14 cellular contexts compared by ENCODE assay signal in the genomic region with DNA sequence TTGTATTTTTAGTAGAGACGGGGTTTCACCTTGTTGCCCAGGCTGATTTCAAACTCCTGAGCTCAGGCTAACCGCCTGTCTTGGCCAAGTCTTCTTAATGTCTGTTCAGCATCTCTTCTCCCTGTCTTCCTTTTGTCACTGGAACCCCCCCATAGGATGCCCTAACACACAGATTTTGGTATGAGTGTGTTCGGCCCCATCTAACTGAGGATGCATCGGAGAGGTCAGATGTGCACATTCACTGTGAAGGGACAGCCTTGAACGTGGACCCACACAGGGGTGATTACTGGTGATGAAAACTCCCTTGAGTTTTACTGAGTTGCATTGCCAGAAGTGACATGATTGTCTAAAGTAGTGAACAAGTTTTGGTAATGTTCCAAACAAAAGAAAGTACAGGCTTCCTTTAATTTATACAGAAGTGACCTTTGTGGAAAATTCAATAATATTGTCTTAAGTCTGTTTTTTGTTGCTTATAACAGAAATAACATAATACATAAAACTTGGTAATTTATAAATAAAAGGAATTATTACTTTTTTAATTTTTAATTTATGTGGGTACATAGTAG. TPM values are rescaled to one million over a fixed set of nuclear protein-coding genes. Genes with fewer than 3 reads are reported as not detected.
DNase-seq lines count a peak whose midpoint lies in the region; ATAC-seq, FAIRE-seq and TF ChIP-seq lines count a peak whose summit lies in the region.
"Had no signal": no experiment of that assay in that cellular context is flagged by ENCODE, and none has a peak within 500 bp of the region (broad histone marks: within the 10 kb centered on the region; RNA-seq: fewer than 3 reads in every experiment).

No MANE protein-coding gene starts in this region.

- BruUV-seq in HepG2 (replicated peaks; lab: Mats Ljungman, UMichigan): no TSS peak
- no TSS peak for BruUV-seq in Caco-2 (replicated peaks; lab: Mats Ljungman, UMichigan)

- TF ChIP-seq EP300 in HepG2 (IDR thresholded peaks at IDR 0.05; ENCODE audit: low read depth in 2 of 2, low read length in 2 of 2) (no peak), HepG2 (CRISPR knock-in tag; IDR thresholded peaks at IDR 0.05; ENCODE audit: borderline replicate concordance) (no peak)

- CTCF ChIA-PET in HepG2 (lab: Yijun Ruan, JAX; ENCODE audit: low intra/inter-chr PET ratio, low total read pairs) (no interaction called here), Caco-2 (lab: Charles Lee) (no interaction called here)

- peaks cover 46% of the 10 kb centered on the region for H3K4me1 Mint-ChIP-seq in osteocyte (ENCODE audit: unreplicated experiment)
- H3K4me1 Mint-ChIP-seq in Caco-2 (ENCODE audit: low read depth, unreplicated experiment): peaks cover 33% of the 10 kb centered on the region

- H3K9me3 ChIP-seq in HepG2 (ENCODE audit: low read length) (no peaks in the 10 kb centered on the region), right lobe of liver (no peaks in the 10 kb centered on the region), tibial artery (no peaks in the 10 kb centered on the region), Caco-2 (no peaks in the 10 kb centered on the region)
- H3K9me3 ChIP-seq: BLaER1 treated with 17β-estradiol and CSF1 and Interleukin-3, amounts not matched to agents 10 nM and 100 nM; HAP-1 had no signal

- H3K36me3 ChIP-seq in HepG2 (replicated peaks in 1 of 2; ENCODE audit: control insufficient read depth in 1 of 2, insufficient read depth in 2 of 2, low read length in 2 of 2) (no peaks in the 10 kb centered on the region), right lobe of liver (no peaks in the 10 kb centered on the region), tibial artery (no peaks in the 10 kb centered on the region), Caco-2 (ENCODE audit: control insufficient read depth, insufficient read depth, low read length) (no peaks in the 10 kb centered on the region)
- H3K36me3 ChIP-seq: BLaER1 treated with 17β-estradiol and CSF1 and Interleukin-3, amounts not matched to agents 10 nM and 100 nM; HAP-1 had no signal

- H3K27ac Mint-ChIP-seq in osteocyte (ENCODE audit: unreplicated experiment): peak overlapping the region; percentile 64
- no peak overlapping the region for H3K27ac Mint-ChIP-seq in Caco-2 (ENCODE audit: unreplicated experiment)
- H3K27ac Mint-ChIP-seq: CD8-positive, alpha-beta T cell had no signal

- no peak overlapping the region for H2AFZ ChIP-seq in HepG2 (ENCODE audit: low read length)

- H3K9me3 Mint-ChIP-seq in osteocyte (ENCODE audit: unreplicated experiment) (no peaks in the 10 kb centered on the region), Caco-2 (ENCODE audit: unreplicated experiment) (peaks cover 14% of the 10 kb centered on the region)
- H3K9me3 Mint-ChIP-seq: CD8-positive, alpha-beta T cell had no signal

- H3K4me3 ChIP-seq in HepG2 (replicated peaks in 1 of 3; ENCODE audit: insufficient read depth in 1 of 3, low read depth in 2 of 3, low read length in 3 of 3) (no peak overlapping the region), right lobe of liver (no peak overlapping the region), tibial artery (no peak overlapping the region), Caco-2 (ENCODE audit: low read depth, low read length) (no peak overlapping the region)
- H3K4me3 ChIP-seq: BLaER1 treated with 17β-estradiol and CSF1 and Interleukin-3, amounts not matched to agents 10 nM and 100 nM; HAP-1 had no signal

- in situ Hi-C loops in HepG2 (cut with HindIII; ENCODE audit: extremely low pct_ligation_motif_present, low pct_unique_long_range_greater_than_20kb): no loop called here

- intact Hi-C loops in HepG2 (cut with micrococcal nuclease; ENCODE audit: unreplicated experiment) (loop anchor here (5.0 kb wide), 1 partner anchor 116 kb away; no protein-coding TSS in a partner anchor), right lobe of liver (cut with DNase I) (no loop called here), tibial artery (cut with DNase I; ENCODE audit: low total_unique reads) (loop anchor here (10.0 kb wide), 1 partner anchor 186 kb away; no protein-coding TSS in a partner anchor), Caco-2 (cut with micrococcal nuclease; ENCODE audit: unreplicated experiment) (no loop called here)

- H3K27ac ChIP-seq in HepG2 (ENCODE audit: extremely low read length, insufficient read depth, low read length): no peak overlapping the region
- no peak overlapping the region for H3K27ac ChIP-seq in right lobe of liver
- peak overlapping the region; percentile 78 to 91 for H3K27ac ChIP-seq in tibial artery
- no peak overlapping the region for H3K27ac ChIP-seq in caudate nucleus (ENCODE audit: low read depth, low read length)
- H3K27ac ChIP-seq: 22Rv1; BLaER1 treated with 17β-estradiol and CSF1 and Interleukin-3, amounts not matched to agents 10 nM and 100 nM had no signal

- POLR2A ChIA-PET in HepG2 (lab: Yijun Ruan, JAX) (interaction anchor here (1.3 kb wide), 1 partner anchor 40 kb away, joined by 3 read pairs; no protein-coding TSS in a partner anchor), Caco-2 (lab: Charles Lee) (no interaction called here)

- peaks cover 89% of the 10 kb centered on the region for H3K4me1 ChIP-seq in HepG2 (ENCODE audit: insufficient read depth, low read length)
- peaks cover 0 to 18% (median 5%) of the 10 kb centered on the region in 4 donors for H3K4me1 ChIP-seq in right lobe of liver
- peaks cover 0 to 41% (median 24%) of the 10 kb centered on the region in 4 donors for H3K4me1 ChIP-seq in tibial artery
- peaks cover 33% of the 10 kb centered on the region for H3K4me1 ChIP-seq in Caco-2
- H3K4me1 ChIP-seq: HAP-1 had no signal

- H3K36me3 Mint-ChIP-seq in osteocyte (ENCODE audit: unreplicated experiment): no peaks in the 10 kb centered on the region
- peaks cover 14% of the 10 kb centered on the region for H3K36me3 Mint-ChIP-seq in Caco-2 (ENCODE audit: insufficient read depth, unreplicated experiment)
- H3K36me3 Mint-ChIP-seq: CD8-positive, alpha-beta T cell had no signal

- no peak for TF ChIP-seq POLR2A in HepG2 (IDR thresholded peaks at IDR 0.05; ENCODE audit: insufficient read depth in 1 of 2, low read depth in 2 of 2, low read length in 2 of 2)
- TF ChIP-seq POLR2A in right lobe of liver (IDR thresholded peaks at IDR 0.05): no peak

- 85% methylated on average over 5 of the region's 5 CpGs for WGBS in HepG2 (ENCODE audit: low lambda C conversion rate)
- WGBS in right lobe of liver (ENCODE audit: insufficient coverage, low coverage, low lambda C conversion rate, missing lambda C conversion rate): 89% methylated on average over 5 of the region's 5 CpGs

- H4K20me1 ChIP-seq in HepG2 (ENCODE audit: insufficient read depth, low read length): no peaks in the 10 kb centered on the region
- H4K20me1 ChIP-seq: BLaER1 treated with 17β-estradiol and CSF1 and Interleukin-3, amounts not matched to agents 10 nM and 100 nM had no signal

- H3K79me2 ChIP-seq in HepG2 (ENCODE audit: insufficient read depth, low read length): no peaks in the 10 kb centered on the region

- no peak for TF ChIP-seq CTCF in HepG2 (CRISPR knock-in tag; IDR thresholded peaks at IDR 0.05)
- TF ChIP-seq CTCF in right lobe of liver (IDR thresholded peaks at IDR 0.05): no peak
- no peak for TF ChIP-seq CTCF in osteocyte (IDR thresholded peaks at IDR 0.05)
- no peak for TF ChIP-seq CTCF in tibial artery (IDR thresholded peaks at IDR 0.05)
- no peak for TF ChIP-seq CTCF in Caco-2 (IDR thresholded peaks at IDR 0.05; ENCODE audit: insufficient read depth in 1 of 2, low read depth in 1 of 2, low read length in 1 of 2, severe bottlenecking in 1 of 2, unreplicated experiment in 1 of 2)

- TF ChIP-seq RAD21 in HepG2 (CRISPR knock-in tag; IDR thresholded peaks at IDR 0.05): no peak

- no peak overlapping the region for H3K9ac ChIP-seq in HepG2 (ENCODE audit: insufficient read depth, low read depth, low read length)
- H3K9ac ChIP-seq: BLaER1 treated with 17β-estradiol and CSF1 and Interleukin-3, amounts not matched to agents 10 nM and 100 nM had no signal

- H3K4me2 ChIP-seq in HepG2 (ENCODE audit: low read depth, low read length): no peak overlapping the region
- H3K4me2 ChIP-seq: BLaER1 treated with 17β-estradiol and CSF1 and Interleukin-3, amounts not matched to agents 10 nM and 100 nM had no signal

- DNase-seq in HepG2 (ENCODE audit: low spot score) (no peak), right lobe of liver (no peak), dermis blood vessel endothelial cell (peak; percentile 13), osteocyte (ENCODE audit: extremely low spot score, unreplicated experiment) (no peak), tibial artery (no peak), Caco-2 (no peak), caudate nucleus (lab: John Stamatoyannopoulos, UW) (no peak), NCI-H2171 (lab: John Stamatoyannopoulos, UW) (no peak)
- DNase-seq: CD8-positive, alpha-beta T cell; DMS 273 treated with DMSO at 0.1 percent for 48 hours had no signal

- H3K27me3 Mint-ChIP-seq in osteocyte (ENCODE audit: unreplicated experiment) (no peaks in the 10 kb centered on the region), Caco-2 (ENCODE audit: insufficient read depth, unreplicated experiment) (no peaks in the 10 kb centered on the region)

- H3K4me3 Mint-ChIP-seq in osteocyte (ENCODE audit: unreplicated experiment): no peak overlapping the region
- no peak overlapping the region for H3K4me3 Mint-ChIP-seq in Caco-2 (ENCODE audit: unreplicated experiment)
- H3K4me3 Mint-ChIP-seq: CD8-positive, alpha-beta T cell had no signal

- ATAC-seq in HepG2 (no peak), right lobe of liver (no peak)
- ATAC-seq: CD8-positive, alpha-beta T cell had no signal

- FAIRE-seq in HepG2 (lab: Jason Lieb, UNC): no peak
- FAIRE-seq: G401.6 had no signal

- H3K27me3 ChIP-seq in HepG2 (ENCODE audit: control insufficient read depth in 1 of 2, insufficient read depth in 2 of 2, low read length in 2 of 2) (no peaks in the 10 kb centered on the region), right lobe of liver (no peaks in the 10 kb centered on the region), tibial artery (no peaks in the 10 kb centered on the region), Caco-2 (replicated peaks; ENCODE audit: control insufficient read depth, insufficient read depth, low read length) (no peaks in the 10 kb centered on the region)
- H3K27me3 ChIP-seq: BLaER1 treated with 17β-estradiol and CSF1 and Interleukin-3, amounts not matched to agents 10 nM and 100 nM had no signal

RNA-seq across cellular contexts. Expression of a gene that starts 40.5 kb away (rescaled TPM):
- total RNA-seq in HepG2 (2016; rRNA removed; fragmentation: Illumina TruSeq; extraction: Trizol) (56.8 and 76.2 TPM in 2 replicates), right lobe of liver (10 to 100 TPM; 11.2 to 15.1 (median 13.8) TPM), dermis blood vessel endothelial cell (35.1 and 47.9 TPM in 2 replicates), osteocyte (75.9 and 77.5 TPM in 2 replicates), Caco-2 (2022) (96.7 and 97.3 TPM in 2 replicates)
- 30.2 and 36.5 TPM in 2 replicates for total RNA-seq in HepG2 (2016; cell fraction: cytosol; rRNA removed; fragmentation: Illumina TruSeq; extraction: Trizol; ENCODE audit: low read depth)
- total RNA-seq in HepG2 (2016; cell fraction: insoluble cytoplasmic fraction; rRNA removed; fragmentation: Illumina TruSeq; extraction: Trizol): 56.0 and 74.0 TPM in 2 replicates
- total RNA-seq in HepG2 (2016; cell fraction: membrane; rRNA removed; fragmentation: Illumina TruSeq; extraction: Trizol): 34.2 and 36.7 TPM in 2 replicates
- total RNA-seq in HepG2 (2016; cell fraction: nucleus; rRNA removed; fragmentation: Illumina TruSeq; extraction: Trizol): 59.3 and 64.3 TPM in 2 replicates
- 25.0 and 35.0 TPM in 2 replicates for polyA plus RNA-seq in HepG2 (2011; rRNA removed)
- polyA plus RNA-seq in HepG2 (2011; cell fraction: cytosol; rRNA removed): 17.2 and 18.9 TPM in 2 replicates
- 36.9 and 40.6 TPM in 2 replicates for polyA plus RNA-seq in HepG2 (2011; cell fraction: nucleus; rRNA removed)
- polyA plus RNA-seq in HepG2 (2012): 22.6 and 26.9 TPM in 2 replicates
- polyA plus RNA-seq in HepG2 (2016; cell fraction: cytosol; fragmentation: Illumina TruSeq; extraction: Trizol; ENCODE audit: low read depth): 2.0 and 2.4 TPM in 2 replicates
- 40.1 and 40.4 TPM in 2 replicates for polyA plus RNA-seq in HepG2 (2016; cell fraction: insoluble cytoplasmic fraction; fragmentation: Illumina TruSeq; extraction: Trizol; ENCODE audit: low read depth)
- polyA plus RNA-seq in HepG2 (2016; cell fraction: membrane; fragmentation: Illumina TruSeq; extraction: Trizol; ENCODE audit: low read depth): 5.5 and 5.7 TPM in 2 replicates
- polyA plus RNA-seq in HepG2 (2016; cell fraction: nucleus; fragmentation: Illumina TruSeq; extraction: Trizol; ENCODE audit: insufficient read depth, low read depth): 53.5 and 57.7 TPM in 2 replicates
- polyA minus RNA-seq in HepG2 (2011; rRNA and poly(A)+ RNA removed; ENCODE audit: low replicate concordance): 49.8 and 56.6 TPM in 2 replicates
- polyA minus RNA-seq in HepG2 (2011; cell fraction: cytosol; rRNA and poly(A)+ RNA removed): 41.6 and 42.5 TPM in 2 replicates
- polyA minus RNA-seq in HepG2 (2011; cell fraction: nucleus; rRNA and poly(A)+ RNA removed): 75.8 and 76.3 TPM in 2 replicates

Comparison
In these comparisons a context has a peak if more than half of its experiments do, and no peak if none do; other contexts are left out.
1. intact Hi-C loops: an anchor here in HepG2 (5.0 kb wide) and tibial artery (10.0 kb wide); none called in right lobe of liver and Caco-2.
2. H3K27ac ChIP-seq: peak in tibial artery (2 of 2); none in HepG2 (single experiment), right lobe of liver (0 of 3) and caudate nucleus (single experiment).